1 cellular context compared by ENCODE assay signal in the genomic region with DNA sequence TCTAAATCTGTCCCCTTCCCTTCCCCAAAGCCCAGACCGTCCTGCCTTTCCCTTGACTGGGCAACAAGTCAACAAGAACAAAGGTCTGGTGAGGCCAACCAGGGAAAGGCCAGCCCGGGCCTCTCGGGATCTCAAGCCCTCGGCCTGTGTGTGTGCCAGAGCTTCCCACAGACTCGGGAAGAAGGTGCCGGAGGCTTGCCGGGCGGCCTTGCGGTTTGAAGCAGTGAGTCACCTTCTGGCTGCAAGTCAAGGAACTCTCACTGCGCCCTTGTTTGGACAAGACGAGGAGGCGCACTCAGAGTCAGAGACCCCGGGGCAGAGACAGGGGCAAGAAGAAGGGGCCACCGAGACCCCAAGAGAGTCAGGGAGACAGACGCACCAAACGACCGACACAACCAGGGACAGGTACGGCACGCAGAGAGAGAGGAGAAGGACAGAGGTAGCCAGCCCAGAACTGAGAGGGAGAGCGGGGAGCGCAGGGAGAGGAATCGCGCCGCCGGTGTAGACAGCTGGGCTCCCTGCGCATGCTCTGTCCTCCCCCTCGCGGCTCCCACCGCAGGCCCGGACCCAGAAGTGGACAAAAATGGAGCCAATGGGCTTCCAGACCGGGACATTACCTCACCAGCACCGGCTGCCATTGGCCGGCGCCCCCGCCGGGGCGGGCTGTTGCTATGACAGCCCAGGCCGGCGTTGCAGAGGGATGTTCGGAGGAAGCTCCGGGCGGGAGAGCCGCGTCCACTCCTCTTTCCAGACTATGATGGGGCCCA.
TF ChIP-seq lines count a peak whose summit lies in the region.

No MANE protein-coding gene starts in this region.

TF ChIP-seq in HepG2, 621 proteins besides CTCF, POLR2A, EP300 and RAD21 (continued from another document and continues in another):
- TF ChIP-seq, protein P1, sequence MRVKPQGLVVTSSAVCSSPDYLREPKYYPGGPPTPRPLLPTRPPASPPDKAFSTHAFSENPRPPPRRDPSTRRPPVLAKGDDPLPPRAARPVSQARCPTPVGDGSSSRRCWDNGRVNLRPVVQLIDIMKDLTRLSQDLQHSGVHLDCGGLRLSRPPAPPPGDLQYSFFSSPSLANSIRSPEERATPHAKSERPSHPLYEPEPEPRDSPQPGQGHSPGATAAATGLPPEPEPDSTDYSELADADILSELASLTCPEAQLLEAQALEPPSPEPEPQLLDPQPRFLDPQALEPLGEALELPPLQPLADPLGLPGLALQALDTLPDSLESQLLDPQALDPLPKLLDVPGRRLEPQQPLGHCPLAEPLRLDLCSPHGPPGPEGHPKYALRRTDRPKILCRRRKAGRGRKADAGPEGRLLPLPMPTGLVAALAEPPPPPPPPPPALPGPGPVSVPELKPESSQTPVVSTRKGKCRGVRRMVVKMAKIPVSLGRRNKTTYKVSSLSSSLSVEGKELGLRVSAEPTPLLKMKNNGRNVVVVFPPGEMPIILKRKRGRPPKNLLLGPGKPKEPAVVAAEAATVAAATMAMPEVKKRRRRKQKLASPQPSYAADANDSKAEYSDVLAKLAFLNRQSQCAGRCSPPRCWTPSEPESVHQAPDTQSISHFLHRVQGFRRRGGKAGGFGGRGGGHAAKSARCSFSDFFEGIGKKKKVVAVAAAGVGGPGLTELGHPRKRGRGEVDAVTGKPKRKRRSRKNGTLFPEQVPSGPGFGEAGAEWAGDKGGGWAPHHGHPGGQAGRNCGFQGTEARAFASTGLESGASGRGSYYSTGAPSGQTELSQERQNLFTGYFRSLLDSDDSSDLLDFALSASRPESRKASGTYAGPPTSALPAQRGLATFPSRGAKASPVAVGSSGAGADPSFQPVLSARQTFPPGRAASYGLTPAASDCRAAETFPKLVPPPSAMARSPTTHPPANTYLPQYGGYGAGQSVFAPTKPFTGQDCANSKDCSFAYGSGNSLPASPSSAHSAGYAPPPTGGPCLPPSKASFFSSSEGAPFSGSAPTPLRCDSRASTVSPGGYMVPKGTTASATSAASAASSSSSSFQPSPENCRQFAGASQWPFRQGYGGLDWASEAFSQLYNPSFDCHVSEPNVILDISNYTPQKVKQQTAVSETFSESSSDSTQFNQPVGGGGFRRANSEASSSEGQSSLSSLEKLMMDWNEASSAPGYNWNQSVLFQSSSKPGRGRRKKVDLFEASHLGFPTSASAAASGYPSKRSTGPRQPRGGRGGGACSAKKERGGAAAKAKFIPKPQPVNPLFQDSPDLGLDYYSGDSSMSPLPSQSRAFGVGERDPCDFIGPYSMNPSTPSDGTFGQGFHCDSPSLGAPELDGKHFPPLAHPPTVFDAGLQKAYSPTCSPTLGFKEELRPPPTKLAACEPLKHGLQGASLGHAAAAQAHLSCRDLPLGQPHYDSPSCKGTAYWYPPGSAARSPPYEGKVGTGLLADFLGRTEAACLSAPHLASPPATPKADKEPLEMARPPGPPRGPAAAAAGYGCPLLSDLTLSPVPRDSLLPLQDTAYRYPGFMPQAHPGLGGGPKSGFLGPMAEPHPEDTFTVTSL (CRISPR knock-in tag; IDR thresholded peaks at IDR 0.05; ENCODE audit: borderline replicate concordance), result no peak
- TF ChIP-seq ZNF34 (CRISPR knock-in tag; IDR thresholded peaks at IDR 0.05; ENCODE audit: borderline replicate concordance) (no peak), EED (CRISPR knock-in tag; IDR thresholded peaks at IDR 0.05) (no peak), NFKB2 (CRISPR knock-in tag; IDR thresholded peaks at IDR 0.05; ENCODE audit: borderline replicate concordance) (peak; percentile 43; the same call in 1 of the 2 replicates), HCFC1 (IDR thresholded peaks at IDR 0.05; ENCODE audit: low read depth, low read length) (no peak), ZNF790 (CRISPR knock-in tag; IDR thresholded peaks at IDR 0.05; ENCODE audit: borderline replicate concordance) (no peak), ZNF564 (CRISPR knock-in tag; IDR thresholded peaks at IDR 0.05) (no peak), MAFK (conservative IDR thresholded peaks at IDR 0.05 in 1 of 2, IDR thresholded peaks at IDR 0.05 in 1 of 2; ENCODE audit: low read length in 2 of 2) (no peak), ZBTB38 (CRISPR knock-in tag; IDR thresholded peaks at IDR 0.05) (no peak), PAF1 (CRISPR knock-in tag; IDR thresholded peaks at IDR 0.05) (no peak), SAP130 (CRISPR knock-in tag; IDR thresholded peaks at IDR 0.05; ENCODE audit: low read depth) (peak; percentile 43; the same call in 1 of the 2 replicates), TBX2 (CRISPR knock-in tag; IDR thresholded peaks at IDR 0.05; ENCODE audit: borderline replicate concordance) (no peak; the same call in 1 of the 2 replicates), ZNF337 (CRISPR knock-in tag; IDR thresholded peaks at IDR 0.05; ENCODE audit: borderline replicate concordance, low read depth) (no peak), HIVEP1 (CRISPR knock-in tag; IDR thresholded peaks at IDR 0.05) (peak; percentile 56; the same call in 1 of the 2 replicates), ZNF589 (CRISPR knock-in tag; conservative IDR thresholded peaks at IDR 0.05) (no peak), ZNF556 (CRISPR knock-in tag; IDR thresholded peaks at IDR 0.05; ENCODE audit: borderline replicate concordance) (no peak), GABPA (IDR thresholded peaks at IDR 0.05; ENCODE audit: low read depth, low read length) (no peak), GABPA (CRISPR knock-in tag; IDR thresholded peaks at IDR 0.05; ENCODE audit: low read depth) (no peak), MED8 (CRISPR knock-in tag; IDR thresholded peaks at IDR 0.05; ENCODE audit: insufficient replicate concordance) (no peak), BRCA1 (CRISPR knock-in tag; IDR thresholded peaks at IDR 0.05) (no peak), HNF4A (CRISPR knock-in tag; IDR thresholded peaks at IDR 0.05) (no peak), ZMYM3 (CRISPR knock-in tag; IDR thresholded peaks at IDR 0.05) (peak; percentile 18; the same call in 1 of the 2 replicates), ZKSCAN8 (CRISPR knock-in tag; IDR thresholded peaks at IDR 0.05; ENCODE audit: borderline replicate concordance) (no peak), ZNF24 (IDR thresholded peaks at IDR 0.05) (no peak), RARA (CRISPR knock-in tag; IDR thresholded peaks at IDR 0.05) (no peak), PRPF4 (IDR thresholded peaks at IDR 0.05; ENCODE audit: low read depth, low read length, poor library complexity, severe bottlenecking) (no peak)
- TF ChIP-seq, protein P2, sequence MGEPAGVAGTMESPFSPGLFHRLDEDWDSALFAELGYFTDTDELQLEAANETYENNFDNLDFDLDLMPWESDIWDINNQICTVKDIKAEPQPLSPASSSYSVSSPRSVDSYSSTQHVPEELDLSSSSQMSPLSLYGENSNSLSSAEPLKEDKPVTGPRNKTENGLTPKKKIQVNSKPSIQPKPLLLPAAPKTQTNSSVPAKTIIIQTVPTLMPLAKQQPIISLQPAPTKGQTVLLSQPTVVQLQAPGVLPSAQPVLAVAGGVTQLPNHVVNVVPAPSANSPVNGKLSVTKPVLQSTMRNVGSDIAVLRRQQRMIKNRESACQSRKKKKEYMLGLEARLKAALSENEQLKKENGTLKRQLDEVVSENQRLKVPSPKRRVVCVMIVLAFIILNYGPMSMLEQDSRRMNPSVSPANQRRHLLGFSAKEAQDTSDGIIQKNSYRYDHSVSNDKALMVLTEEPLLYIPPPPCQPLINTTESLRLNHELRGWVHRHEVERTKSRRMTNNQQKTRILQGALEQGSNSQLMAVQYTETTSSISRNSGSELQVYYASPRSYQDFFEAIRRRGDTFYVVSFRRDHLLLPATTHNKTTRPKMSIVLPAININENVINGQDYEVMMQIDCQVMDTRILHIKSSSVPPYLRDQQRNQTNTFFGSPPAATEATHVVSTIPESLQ (CRISPR knock-in tag; conservative IDR thresholded peaks at IDR 0.05), result no peak
- TF ChIP-seq, protein P3, sequence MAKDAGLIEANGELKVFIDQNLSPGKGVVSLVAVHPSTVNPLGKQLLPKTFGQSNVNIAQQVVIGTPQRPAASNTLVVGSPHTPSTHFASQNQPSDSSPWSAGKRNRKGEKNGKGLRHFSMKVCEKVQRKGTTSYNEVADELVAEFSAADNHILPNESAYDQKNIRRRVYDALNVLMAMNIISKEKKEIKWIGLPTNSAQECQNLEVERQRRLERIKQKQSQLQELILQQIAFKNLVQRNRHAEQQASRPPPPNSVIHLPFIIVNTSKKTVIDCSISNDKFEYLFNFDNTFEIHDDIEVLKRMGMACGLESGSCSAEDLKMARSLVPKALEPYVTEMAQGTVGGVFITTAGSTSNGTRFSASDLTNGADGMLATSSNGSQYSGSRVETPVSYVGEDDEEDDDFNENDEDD (CRISPR knock-in tag; IDR thresholded peaks at IDR 0.05; ENCODE audit: borderline replicate concordance), result 0 out of 2 replicates have a peak, but pooled peaks have one; percentile 12
- TF ChIP-seq, protein P4, sequence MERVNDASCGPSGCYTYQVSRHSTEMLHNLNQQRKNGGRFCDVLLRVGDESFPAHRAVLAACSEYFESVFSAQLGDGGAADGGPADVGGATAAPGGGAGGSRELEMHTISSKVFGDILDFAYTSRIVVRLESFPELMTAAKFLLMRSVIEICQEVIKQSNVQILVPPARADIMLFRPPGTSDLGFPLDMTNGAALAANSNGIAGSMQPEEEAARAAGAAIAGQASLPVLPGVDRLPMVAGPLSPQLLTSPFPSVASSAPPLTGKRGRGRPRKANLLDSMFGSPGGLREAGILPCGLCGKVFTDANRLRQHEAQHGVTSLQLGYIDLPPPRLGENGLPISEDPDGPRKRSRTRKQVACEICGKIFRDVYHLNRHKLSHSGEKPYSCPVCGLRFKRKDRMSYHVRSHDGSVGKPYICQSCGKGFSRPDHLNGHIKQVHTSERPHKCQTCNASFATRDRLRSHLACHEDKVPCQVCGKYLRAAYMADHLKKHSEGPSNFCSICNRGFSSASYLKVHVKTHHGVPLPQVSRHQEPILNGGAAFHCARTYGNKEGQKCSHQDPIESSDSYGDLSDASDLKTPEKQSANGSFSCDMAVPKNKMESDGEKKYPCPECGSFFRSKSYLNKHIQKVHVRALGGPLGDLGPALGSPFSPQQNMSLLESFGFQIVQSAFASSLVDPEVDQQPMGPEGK (CRISPR knock-in tag; IDR thresholded peaks at IDR 0.05), result peak; percentile 33; the same call in 1 of the 2 replicates
- TF ChIP-seq, protein P5, sequence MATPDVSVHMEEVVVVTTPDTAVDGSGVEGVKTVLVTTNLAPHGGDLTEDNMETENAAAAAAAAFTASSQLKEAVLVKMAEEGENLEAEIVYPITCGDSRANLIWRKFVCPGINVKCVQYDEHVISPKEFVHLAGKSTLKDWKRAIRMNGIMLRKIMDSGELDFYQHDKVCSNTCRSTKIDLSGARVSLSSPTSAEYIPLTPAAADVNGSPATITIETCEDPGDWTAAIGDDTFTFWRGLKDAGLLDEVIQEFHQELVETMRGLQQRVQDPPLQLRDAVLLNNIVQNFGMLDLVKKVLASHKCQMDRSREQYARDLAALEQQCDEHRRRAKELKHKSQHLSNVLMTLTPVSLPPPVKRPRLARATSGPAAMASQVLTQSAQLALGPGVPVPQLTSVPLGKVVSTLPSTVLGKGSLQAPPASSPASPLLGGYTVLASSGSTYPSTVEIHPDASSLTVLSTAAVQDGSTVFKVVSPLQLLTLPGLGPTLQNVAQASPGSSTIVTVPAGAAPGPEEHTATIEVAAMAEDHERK (CRISPR knock-in tag; IDR thresholded peaks at IDR 0.05; ENCODE audit: low read depth), result no peak
- TF ChIP-seq, protein P6, sequence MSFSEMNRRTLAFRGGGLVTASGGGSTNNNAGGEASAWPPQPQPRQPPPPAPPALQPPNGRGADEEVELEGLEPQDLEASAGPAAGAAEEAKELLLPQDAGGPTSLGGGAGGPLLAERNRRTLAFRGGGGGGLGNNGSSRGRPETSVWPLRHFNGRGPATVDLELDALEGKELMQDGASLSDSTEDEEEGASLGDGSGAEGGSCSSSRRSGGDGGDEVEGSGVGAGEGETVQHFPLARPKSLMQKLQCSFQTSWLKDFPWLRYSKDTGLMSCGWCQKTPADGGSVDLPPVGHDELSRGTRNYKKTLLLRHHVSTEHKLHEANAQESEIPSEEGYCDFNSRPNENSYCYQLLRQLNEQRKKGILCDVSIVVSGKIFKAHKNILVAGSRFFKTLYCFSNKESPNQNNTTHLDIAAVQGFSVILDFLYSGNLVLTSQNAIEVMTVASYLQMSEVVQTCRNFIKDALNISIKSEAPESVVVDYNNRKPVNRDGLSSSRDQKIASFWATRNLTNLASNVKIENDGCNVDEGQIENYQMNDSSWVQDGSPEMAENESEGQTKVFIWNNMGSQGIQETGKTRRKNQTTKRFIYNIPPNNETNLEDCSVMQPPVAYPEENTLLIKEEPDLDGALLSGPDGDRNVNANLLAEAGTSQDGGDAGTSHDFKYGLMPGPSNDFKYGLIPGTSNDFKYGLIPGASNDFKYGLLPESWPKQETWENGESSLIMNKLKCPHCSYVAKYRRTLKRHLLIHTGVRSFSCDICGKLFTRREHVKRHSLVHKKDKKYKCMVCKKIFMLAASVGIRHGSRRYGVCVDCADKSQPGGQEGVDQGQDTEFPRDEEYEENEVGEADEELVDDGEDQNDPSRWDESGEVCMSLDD (CRISPR knock-in tag; IDR thresholded peaks at IDR 0.05; ENCODE audit: borderline replicate concordance), result no peak
- TF ChIP-seq, protein P7, sequence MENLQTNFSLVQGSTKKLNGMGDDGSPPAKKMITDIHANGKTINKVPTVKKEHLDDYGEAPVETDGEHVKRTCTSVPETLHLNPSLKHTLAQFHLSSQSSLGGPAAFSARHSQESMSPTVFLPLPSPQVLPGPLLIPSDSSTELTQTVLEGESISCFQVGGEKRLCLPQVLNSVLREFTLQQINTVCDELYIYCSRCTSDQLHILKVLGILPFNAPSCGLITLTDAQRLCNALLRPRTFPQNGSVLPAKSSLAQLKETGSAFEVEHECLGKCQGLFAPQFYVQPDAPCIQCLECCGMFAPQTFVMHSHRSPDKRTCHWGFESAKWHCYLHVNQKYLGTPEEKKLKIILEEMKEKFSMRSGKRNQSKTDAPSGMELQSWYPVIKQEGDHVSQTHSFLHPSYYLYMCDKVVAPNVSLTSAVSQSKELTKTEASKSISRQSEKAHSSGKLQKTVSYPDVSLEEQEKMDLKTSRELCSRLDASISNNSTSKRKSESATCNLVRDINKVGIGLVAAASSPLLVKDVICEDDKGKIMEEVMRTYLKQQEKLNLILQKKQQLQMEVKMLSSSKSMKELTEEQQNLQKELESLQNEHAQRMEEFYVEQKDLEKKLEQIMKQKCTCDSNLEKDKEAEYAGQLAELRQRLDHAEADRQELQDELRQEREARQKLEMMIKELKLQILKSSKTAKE (CRISPR knock-in tag; IDR thresholded peaks at IDR 0.05; ENCODE audit: borderline replicate concordance), result no peak
